In the genomic region with DNA sequence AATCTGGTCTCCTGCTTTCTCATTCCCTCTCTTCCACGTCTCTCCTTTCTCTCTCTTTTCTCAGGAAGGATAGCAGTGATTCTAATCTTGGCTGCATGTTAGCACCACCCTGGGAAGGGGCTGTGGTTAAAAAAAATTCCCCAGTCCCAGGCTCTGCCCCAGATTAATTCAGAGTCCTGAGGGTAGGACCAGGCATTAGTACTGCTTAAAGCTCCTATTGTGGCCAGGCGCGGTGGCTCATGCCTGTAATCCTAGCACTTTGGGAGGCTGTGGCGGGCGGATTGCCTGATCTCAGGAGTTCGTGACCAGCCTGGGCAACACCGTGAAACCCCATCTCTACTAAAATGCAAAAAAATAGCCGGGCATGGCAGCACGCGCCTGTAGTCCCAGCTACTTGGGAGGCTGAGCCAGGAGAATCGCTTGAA, we compare ENCODE assay signal across 10 cellular contexts. TPM values are rescaled to one million over a fixed set of nuclear protein-coding genes. Genes with fewer than 3 reads are reported as not detected.
DNase-seq lines count a peak whose midpoint lies in the region; ATAC-seq, FAIRE-seq and TF ChIP-seq lines count a peak whose summit lies in the region.
"Had no signal": no experiment of that assay in that cellular context is flagged by ENCODE, and none has a peak within 500 bp of the region (broad histone marks: within the 10 kb centered on the region; RNA-seq: fewer than 3 reads in every experiment).

No MANE protein-coding gene starts in this region.

- H2BK12ac ChIP-seq in trophoblast cell (ENCODE audit: low read length) = peak overlapping the region; percentile 73

- TF ChIP-seq CTCF in OCI-LY7 (conservative IDR thresholded peaks at IDR 0.05; ENCODE audit: low read length) (no peak), pancreas (IDR thresholded peaks at IDR 0.05) (no peak)

- H3K4ac ChIP-seq in trophoblast cell (ENCODE audit: low read depth, low read length) = no peak overlapping the region

- H3K27ac ChIP-seq in CD4-positive, alpha-beta memory T cell (ENCODE audit: low read depth, low read length) = peak overlapping the region; percentile 93
- H3K27ac ChIP-seq in OCI-LY7 (ENCODE audit: low read depth, low read length, poor library complexity, severe bottlenecking) (no peak overlapping the region), duodenal mucosa (ENCODE audit: low read depth, low read length) (peak overlapping the region; percentile 20), trophoblast cell (ENCODE audit: low read depth, low read length) (no peak overlapping the region), pancreas (peak overlapping the region in 1 of 4 donors; percentile 73)

- H2AFZ ChIP-seq in OCI-LY7 (ENCODE audit: low read length) (peak overlapping the region; percentile 93), trophoblast cell (ENCODE audit: insufficient read depth, low read length, poor library complexity) (no peak overlapping the region)

- peaks cover 99% of the 10 kb centered on the region for H3K4me1 ChIP-seq in CD4-positive, alpha-beta memory T cell (ENCODE audit: insufficient read depth, low read length)
- H3K4me1 ChIP-seq in OCI-LY7 (ENCODE audit: insufficient read depth, low read length, poor library complexity, severe bottlenecking) = peaks cover 56% of the 10 kb centered on the region
- peaks cover 28 to 44% of the 10 kb centered on the region in 2 donors for H3K4me1 ChIP-seq in duodenal mucosa (ENCODE audit: control insufficient read depth in 1 of 2, insufficient read depth in 2 of 2, low read length in 2 of 2)
- H3K4me1 ChIP-seq in trophoblast cell (ENCODE audit: control insufficient read depth in 1 of 2, insufficient read depth in 2 of 2, low read length in 2 of 2) = peaks cover 14 to 24% of the 10 kb centered on the region in 2 experiments
- peaks cover 0 to 17% (median 13%) of the 10 kb centered on the region in 3 donors for H3K4me1 ChIP-seq in pancreas

- H3K9ac ChIP-seq in duodenal mucosa (ENCODE audit: low read depth in 1 of 2, low read length in 2 of 2) = peak overlapping the region in 1 of 2 donors; percentile 45
- no peak overlapping the region for H3K9ac ChIP-seq in trophoblast cell (ENCODE audit: low read length)

- H3K9me3 Mint-ChIP-seq in CD4-positive, alpha-beta memory T cell = no peaks in the 10 kb centered on the region

- peak overlapping the region; percentile 58 to 88 (median 76) for H3K4me3 Mint-ChIP-seq in CD4-positive, alpha-beta memory T cell

- H3K9me3 ChIP-seq in CD4-positive, alpha-beta memory T cell (ENCODE audit: control insufficient read depth in 1 of 2, low read length in 2 of 2) = no peaks in the 10 kb centered on the region
- no peaks in the 10 kb centered on the region for H3K9me3 ChIP-seq in OCI-LY7 (ENCODE audit: low read length)
- no peaks in the 10 kb centered on the region for H3K9me3 ChIP-seq in duodenal mucosa (ENCODE audit: control insufficient read depth in 1 of 2, low read length in 2 of 2)
- no peaks in the 10 kb centered on the region for H3K9me3 ChIP-seq in trophoblast cell (ENCODE audit: insufficient read depth, low read depth, low read length)
- no peaks in the 10 kb centered on the region for H3K9me3 ChIP-seq in pancreas

- no peak overlapping the region for H2BK5ac ChIP-seq in trophoblast cell (ENCODE audit: low read depth, low read length, poor library complexity)

- no peak overlapping the region for H3K23ac ChIP-seq in trophoblast cell (ENCODE audit: low read length)

- H3K79me1 ChIP-seq in trophoblast cell (ENCODE audit: low read length) = peaks cover 13% of the 10 kb centered on the region

- no TSS peak for BruUV-seq in OCI-LY7 (replicated peaks; lab: Mats Ljungman, UMichigan)

- WGBS in trophoblast cell (ENCODE audit: extremely low coverage, insufficient coverage, insufficient read length) = no CpG with 5 or more reads among the region's 11 CpGs
- WGBS in pancreas, 2 donors = 93 to 96% methylated on average over 11 of the region's 11 CpGs

- no peak overlapping the region for H4K12ac ChIP-seq in trophoblast cell (ENCODE audit: low read depth, low read length)

- H3K27me3 ChIP-seq in CD4-positive, alpha-beta memory T cell (ENCODE audit: insufficient read depth, low read length) = no peaks in the 10 kb centered on the region
- H3K27me3 ChIP-seq in duodenal mucosa (ENCODE audit: control insufficient read depth in 1 of 2, insufficient read depth in 2 of 2, low read length in 2 of 2) (no peaks in the 10 kb centered on the region), trophoblast cell (ENCODE audit: insufficient read depth, low read length) (no peaks in the 10 kb centered on the region), pancreas (no peaks in the 10 kb centered on the region)

- H3K27me3 Mint-ChIP-seq in CD4-positive, alpha-beta memory T cell = no peaks in the 10 kb centered on the region

- H3K36me3 Mint-ChIP-seq in CD4-positive, alpha-beta memory T cell = no peaks in the 10 kb centered on the region

- DNase-seq in CD4-positive, alpha-beta memory T cell = no peak
- DNase-seq in OCI-LY7 (ENCODE audit: low spot score) (no peak), trophoblast cell (no peak), NOMO-1 treated with dmso at 0.1 percent for 144 hours (lab: John Stamatoyannopoulos, UW; ENCODE audit: unreplicated experiment) (no peak), NCI-H526 (lab: John Stamatoyannopoulos, UW) (no peak), pancreas (no peak)
- DNase-seq: HCEC 1CT had no signal

- peak overlapping the region; percentile 16 to 21 for H3K4me3 ChIP-seq in CD4-positive, alpha-beta memory T cell (ENCODE audit: low read length in 2 of 2)
- H3K4me3 ChIP-seq in OCI-LY7 (ENCODE audit: low read depth, low read length, poor library complexity, severe bottlenecking) (peak overlapping the region; percentile 54), duodenal mucosa (ENCODE audit: low read depth in 1 of 2, low read length in 2 of 2) (no peak overlapping the region), trophoblast cell (ENCODE audit: low read depth, low read length) (no peak overlapping the region), pancreas (no peak overlapping the region)

- ATAC-seq in pancreas (no peak), HG02642 (IDR thresholded peaks at IDR 0.05; ENCODE audit: poor library complexity, unreplicated experiment) (no peak)

- H3K27ac Mint-ChIP-seq in CD4-positive, alpha-beta memory T cell = peak overlapping the region; percentile 88 to 100 (median 99)

- peak overlapping the region; percentile 72 for H2AK5ac ChIP-seq in trophoblast cell (ENCODE audit: low read length)

- no peak for FAIRE-seq in pancreas (lab: Jason Lieb, UNC)
- FAIRE-seq: islet of Langerhans had no signal

- intact Hi-C loops in CD4-positive, alpha-beta memory T cell (cut with micrococcal nuclease) = loop anchor here (1.0 to 2.0 kb wide), 6 partner anchors 8 to 63 kb away; partner anchors contain the start of gene EML4
- intact Hi-C loops in OCI-LY7 (cut with micrococcal nuclease; ENCODE audit: unreplicated experiment) (loop anchor here (1.0 kb wide), 3 partner anchors 28 to 36 kb away; partner anchors contain the start of gene EML4), pancreas (cut with DNase I) (no loop called here)

- H3K14ac ChIP-seq in trophoblast cell (ENCODE audit: low read length) = no peak overlapping the region

- no peaks in the 10 kb centered on the region for H4K20me1 ChIP-seq in OCI-LY7 (ENCODE audit: insufficient read depth, low read length)

- H4K8ac ChIP-seq in trophoblast cell (ENCODE audit: low read depth, low read length) = peak overlapping the region; percentile 39

- no peak overlapping the region for H3K18ac ChIP-seq in trophoblast cell (ENCODE audit: low read length)

- no peaks in the 10 kb centered on the region for H3K9me2 ChIP-seq in OCI-LY7 (ENCODE audit: insufficient read depth, low read length)

- POLR2A ChIA-PET in CD4-positive, alpha-beta memory T cell (lab: Charles Lee; ENCODE audit: partially characterized antibody) = interaction anchor here (1.2 to 25.0 kb wide), 13 partner anchors 8 to 1088 kb away, joined by 3 to 1146 read pairs (median 12); partner anchors contain the start of gene COX7A2L
- POLR2A ChIA-PET in OCI-LY7 (lab: Charles Lee) = interaction anchor here (0.7 to 3.2 kb wide), 8 partner anchors 8 to 261 kb away, joined by 3 to 17 read pairs (median 6); no protein-coding TSS in a partner anchor

- H4K91ac ChIP-seq in trophoblast cell (ENCODE audit: low read depth, low read length) = peak overlapping the region; percentile 43

- H3K79me2 ChIP-seq in OCI-LY7 (ENCODE audit: insufficient read depth, low read depth, low read length) (no peaks in the 10 kb centered on the region), trophoblast cell (ENCODE audit: control insufficient read depth, insufficient read depth, low read length, poor library complexity) (no peaks in the 10 kb centered on the region)

- H3K36me3 ChIP-seq in CD4-positive, alpha-beta memory T cell (ENCODE audit: insufficient read depth, low read length) = no peaks in the 10 kb centered on the region
- H3K36me3 ChIP-seq in OCI-LY7 (ENCODE audit: insufficient read depth, low read length) (no peaks in the 10 kb centered on the region), duodenal mucosa (ENCODE audit: control insufficient read depth in 1 of 2, insufficient read depth in 2 of 2, low read length in 2 of 2) (no peaks in the 10 kb centered on the region), trophoblast cell (ENCODE audit: control insufficient read depth in 1 of 2, insufficient read depth in 2 of 2, low read length in 2 of 2) (no peaks in the 10 kb centered on the region), pancreas (no peaks in the 10 kb centered on the region)

- H3K4me1 Mint-ChIP-seq in CD4-positive, alpha-beta memory T cell = peaks cover 63 to 100% (median 87%) of the 10 kb centered on the region in 4 donors

- peak overlapping the region; percentile 63 for H2BK120ac ChIP-seq in trophoblast cell (ENCODE audit: insufficient read depth, low read length, poor library complexity)

- CTCF ChIA-PET in CD4-positive, alpha-beta memory T cell (lab: Charles Lee; ENCODE audit: partially characterized antibody) = interaction anchor here (1.1 to 13.5 kb wide), 10 partner anchors 8 to 106 kb away, joined by 3 to 173 read pairs (median 8); no protein-coding TSS in a partner anchor
- CTCF ChIA-PET in OCI-LY7 (lab: Charles Lee; ENCODE audit: unreplicated experiment) = interaction anchor here (1.1 to 1.5 kb wide), 2 partner anchors 28 to 38 kb away, joined by 3 to 9 read pairs; no protein-coding TSS in a partner anchor

- H3K4me2 ChIP-seq in OCI-LY7 (ENCODE audit: low read length) (peak overlapping the region; percentile 76), trophoblast cell (ENCODE audit: low read length) (no peak overlapping the region)

RNA-seq across cellular contexts. Expression of gene EML4, which starts 35.4 kb away (rescaled TPM):
- 100 to 1,000 TPM; 168 to 172 TPM for total RNA-seq in CD4-positive, alpha-beta memory T cell
- polyA plus RNA-seq in CD4-positive, alpha-beta memory T cell = 100 to 1,000 TPM in 1 of 2 donors, 10 to 100 TPM in 1; 52.8 to 113 TPM
- 36.6 and 37.1 TPM in 2 replicates for total RNA-seq in OCI-LY7 (2014; rRNA removed; shearing (Covaris generic))
- total RNA-seq in OCI-LY7 (2022) (43.2 and 47.7 TPM in 2 replicates), pancreas (10 to 100 TPM; 29.9 to 44.0 (median 36.0) TPM)
- polyA plus RNA-seq in trophoblast cell (2013) = 32.8 and 33.8 TPM in 2 replicates
- polyA plus RNA-seq in pancreas = 10 to 100 TPM; 12.5 to 21.3 TPM

Comparison
In these comparisons a context has a peak if more than half of its experiments do, and no peak if none do; other contexts are left out.
1. H3K27ac ChIP-seq: peak in CD4-positive, alpha-beta memory T cell (single experiment) and duodenal mucosa (single experiment); none in OCI-LY7 (single experiment) and trophoblast cell (single experiment).
2. H3K4me3 ChIP-seq: peak in CD4-positive, alpha-beta memory T cell (2 of 2) and OCI-LY7 (single experiment); none in duodenal mucosa (0 of 2), trophoblast cell (single experiment) and pancreas (0 of 4).
3. intact Hi-C loops: an anchor here in CD4-positive, alpha-beta memory T cell (1.0 to 2.0 kb wide) and OCI-LY7 (1.0 kb wide); none called in pancreas.